24 cellular contexts compared by ENCODE assay signal in genomic region chr5:161414037-161414436, GRCh38.
"Had no signal": no experiment of that assay in that cellular context is flagged by ENCODE, and none has a peak within 500 bp of the region (broad histone marks: within the 10 kb centered on the region; RNA-seq: fewer than 3 reads in every experiment).

No MANE protein-coding gene starts in this region.

- DNase-seq: cortex of kidney; dorsolateral prefrontal cortex; effector memory CD4-positive, alpha-beta T cell; esophagus squamous epithelium; foreskin melanocyte; head of caudate nucleus; kidney; left colon; left ventricle myocardium superior; naive thymus-derived CD4-positive, alpha-beta T cell; nephron progenitor cell; retina; right lobe of liver; spleen; stimulated activated CD4-positive, alpha-beta T cell treated with anti-CD3 and anti-CD28 coated beads, Interleukin-15, amount 100 ng/mL, for 24 hours; stimulated activated CD4-positive, alpha-beta T cell treated with anti-CD3 and anti-CD28 coated beads, Interleukin-1b, Interleukin-23, amount 100 ng/mL, for 48 hours; stimulated activated CD4-positive, alpha-beta T cell treated with anti-CD3 and anti-CD28 coated beads, Interleukin-4, amount 100 ng/mL, for 4 hours; stimulated activated naive B cell treated with anti-CD40 and anti-IgM and Interleukin-4, amounts not matched to agents 10 μg/mL and 1 μg/mL and 100 μg/mL, for 72 hours; stimulated activated naive CD8-positive, alpha-beta T cell treated with anti-CD3 and anti-CD28 coated beads, Interleukin-15, amount 100 ng/mL, for 72 hours; transverse colon had no signal

- H3K27me3 Mint-ChIP-seq: stimulated activated naive B cell treated with anti-CD40 and anti-IgM and Interleukin-4, amounts not matched to agents 10 μg/mL and 1 μg/mL and 100 μg/mL, for 72 hours; stimulated activated naive CD8-positive, alpha-beta T cell treated with anti-CD3 and anti-CD28 coated beads, Interleukin-15, amount 100 ng/mL, for 72 hours had no signal

- H3K36me3 Mint-ChIP-seq: naive thymus-derived CD4-positive, alpha-beta T cell; stimulated activated naive B cell treated with anti-CD40 and anti-IgM and Interleukin-4, amounts not matched to agents 10 μg/mL and 1 μg/mL and 100 μg/mL, for 72 hours had no signal

- H3K4me1 ChIP-seq: esophagus squamous epithelium, parathyroid adenoma, prostate gland, right lobe of liver, spleen, transverse colon had no signal

- H3K9me3 Mint-ChIP-seq: nephron progenitor cell; stimulated activated naive B cell treated with anti-CD40 and anti-IgM and Interleukin-4, amounts not matched to agents 10 μg/mL and 1 μg/mL and 100 μg/mL, for 72 hours had no signal

- ATAC-seq: left colon; left ventricle myocardium superior; naive thymus-derived CD4-positive, alpha-beta T cell; right lobe of liver; stimulated activated naive B cell treated with anti-CD40 and anti-IgM and Interleukin-4, amounts not matched to agents 10 μg/mL and 1 μg/mL and 100 μg/mL, for 72 hours; stimulated activated naive CD8-positive, alpha-beta T cell treated with anti-CD3 and anti-CD28 coated beads, Interleukin-15, amount 100 ng/mL, for 72 hours had no signal

- H3K4me2 ChIP-seq: hepatocyte had no signal

- H3K4me3 ChIP-seq: dorsolateral prefrontal cortex, esophagus squamous epithelium, hepatocyte, prostate gland, right lobe of liver, spleen, thoracic aorta, transverse colon had no signal

- H3K27ac ChIP-seq: esophagus squamous epithelium, hepatocyte, parathyroid adenoma, prostate gland, right lobe of liver, spleen, thoracic aorta, transverse colon had no signal

- H3K36me3 ChIP-seq: esophagus squamous epithelium, prostate gland, right lobe of liver, spleen, thoracic aorta, transverse colon had no signal

- H2AFZ ChIP-seq: hepatocyte, parathyroid adenoma had no signal

- H3K27me3 ChIP-seq: dorsolateral prefrontal cortex, esophagus squamous epithelium, hepatocyte, right lobe of liver, spleen, transverse colon had no signal

- H3K4me1 Mint-ChIP-seq: naive thymus-derived CD4-positive, alpha-beta T cell; stimulated activated naive B cell treated with anti-CD40 and anti-IgM and Interleukin-4, amounts not matched to agents 10 μg/mL and 1 μg/mL and 100 μg/mL, for 72 hours; stimulated activated naive CD8-positive, alpha-beta T cell treated with anti-CD3 and anti-CD28 coated beads, Interleukin-15, amount 100 ng/mL, for 72 hours had no signal

- H3K79me2 ChIP-seq: hepatocyte, parathyroid adenoma had no signal

- H3K4me3 Mint-ChIP-seq: naive thymus-derived CD4-positive, alpha-beta T cell; nephron progenitor cell; stimulated activated naive B cell treated with anti-CD40 and anti-IgM and Interleukin-4, amounts not matched to agents 10 μg/mL and 1 μg/mL and 100 μg/mL, for 72 hours; stimulated activated naive CD8-positive, alpha-beta T cell treated with anti-CD3 and anti-CD28 coated beads, Interleukin-15, amount 100 ng/mL, for 72 hours had no signal

- H3K27ac Mint-ChIP-seq: naive thymus-derived CD4-positive, alpha-beta T cell; nephron progenitor cell; stimulated activated naive B cell treated with anti-CD40 and anti-IgM and Interleukin-4, amounts not matched to agents 10 μg/mL and 1 μg/mL and 100 μg/mL, for 72 hours; stimulated activated naive CD8-positive, alpha-beta T cell treated with anti-CD3 and anti-CD28 coated beads, Interleukin-15, amount 100 ng/mL, for 72 hours had no signal
